8 cellular contexts compared by ENCODE assay signal in genomic region chr9:1051286-1052118, GRCh38. TPM values are rescaled to one million over a fixed set of nuclear protein-coding genes. Genes with fewer than 3 reads are reported as not detected.
DNase-seq lines count a peak whose midpoint lies in the region; ATAC-seq lines count a peak whose summit lies in the region.

No MANE protein-coding gene starts in this region.

- no peaks in the 10 kb centered on the region for H3K36me3 ChIP-seq in H7 (replicated peaks; ENCODE audit: control insufficient read depth, insufficient read depth, low read length)

- H3K27me3 Mint-ChIP-seq in activated T-cell treated with anti-CD3 and anti-CD28 coated beads, Interleukin-2, amount 50 U/mL, for 72 hours (ENCODE audit: low read depth) = peaks cover 89% of the 10 kb centered on the region
- H3K27me3 Mint-ChIP-seq in stimulated activated memory B cell treated with anti-CD40 and anti-IgM and Interleukin-4, amounts not matched to agents 10 μg/mL and 1 μg/mL and 100 μg/mL, for 72 hours = peaks cover 100% of the 10 kb centered on the region

- H3K4me3 Mint-ChIP-seq in activated T-cell treated with anti-CD3 and anti-CD28 coated beads, Interleukin-2, amount 50 U/mL, for 72 hours = peak overlapping the region; percentile 83 to 92
- H3K4me3 Mint-ChIP-seq in stimulated activated memory B cell treated with anti-CD40 and anti-IgM and Interleukin-4, amounts not matched to agents 10 μg/mL and 1 μg/mL and 100 μg/mL, for 72 hours = peak overlapping the region; percentile 50

- peaks cover 100% of the 10 kb centered on the region for H3K27me3 ChIP-seq in H7 (ENCODE audit: control insufficient read depth, insufficient read depth, low read length)

- peaks cover 51% of the 10 kb centered on the region for H3K4me1 Mint-ChIP-seq in activated T-cell treated with anti-CD3 and anti-CD28 coated beads, Interleukin-2, amount 50 U/mL, for 72 hours (ENCODE audit: low read depth)
- H3K4me1 Mint-ChIP-seq in stimulated activated memory B cell treated with anti-CD40 and anti-IgM and Interleukin-4, amounts not matched to agents 10 μg/mL and 1 μg/mL and 100 μg/mL, for 72 hours = peaks cover 52% of the 10 kb centered on the region

- in situ Hi-C loops in Caki2 (cut with HindIII; ENCODE audit: low pct_unique_long_range_greater_than_20kb, low sequenced_read_pairs) (no loop called here), ACHN (cut with HindIII; ENCODE audit: low pct_ligation_motif_present, low pct_unique_long_range_greater_than_20kb, low sequenced_read_pairs) (no loop called here)

- peaks cover 0 to 8% of the 10 kb centered on the region in 2 donors for H3K36me3 Mint-ChIP-seq in activated T-cell treated with anti-CD3 and anti-CD28 coated beads, Interleukin-2, amount 50 U/mL, for 72 hours (ENCODE audit: insufficient read depth in 2 of 2)
- H3K36me3 Mint-ChIP-seq in stimulated activated memory B cell treated with anti-CD40 and anti-IgM and Interleukin-4, amounts not matched to agents 10 μg/mL and 1 μg/mL and 100 μg/mL, for 72 hours = no peaks in the 10 kb centered on the region

- ATAC-seq in activated T-cell treated with anti-CD3 and anti-CD28 coated beads, Interleukin-2, amount 50 U/mL, for 72 hours (replicated peaks in 1 of 2) = peak; percentile 57 to 60
- ATAC-seq in stimulated activated memory B cell treated with anti-CD40 and anti-IgM and Interleukin-4, amounts not matched to agents 10 μg/mL and 1 μg/mL and 100 μg/mL, for 72 hours = no peak
- no peak for ATAC-seq in GM18517 (IDR thresholded peaks at IDR 0.05; ENCODE audit: unreplicated experiment)

- no peaks in the 10 kb centered on the region for H3K9me3 Mint-ChIP-seq in activated T-cell treated with anti-CD3 and anti-CD28 coated beads, Interleukin-2, amount 50 U/mL, for 72 hours
- H3K9me3 Mint-ChIP-seq in stimulated activated memory B cell treated with anti-CD40 and anti-IgM and Interleukin-4, amounts not matched to agents 10 μg/mL and 1 μg/mL and 100 μg/mL, for 72 hours = peaks cover 2% of the 10 kb centered on the region

- H3K27ac Mint-ChIP-seq in activated T-cell treated with anti-CD3 and anti-CD28 coated beads, Interleukin-2, amount 50 U/mL, for 72 hours = no peak overlapping the region
- no peak overlapping the region for H3K27ac Mint-ChIP-seq in stimulated activated memory B cell treated with anti-CD40 and anti-IgM and Interleukin-4, amounts not matched to agents 10 μg/mL and 1 μg/mL and 100 μg/mL, for 72 hours

- peak; percentile 62 for DNase-seq in Caki2 (ENCODE audit: low read depth)
- DNase-seq in H7 = peak; percentile 84
- DNase-seq in activated T-cell treated with anti-CD3 and anti-CD28 coated beads, Interleukin-2, amount 50 U/mL, for 72 hours = peak; percentile 64 to 67
- peak; percentile 32 for DNase-seq in inferior parietal cortex (ENCODE audit: extremely low spot score)
- no peak for DNase-seq in NCI-H146 treated with DMSO at 0.1 percent for 48 hours (lab: John Stamatoyannopoulos, UW; ENCODE audit: unreplicated experiment)
- no peak for DNase-seq in ACHN

- peak overlapping the region; percentile 28; the same call in 1 of the 2 replicates for H3K4me3 ChIP-seq in H7 (ENCODE audit: insufficient read depth, low read depth, low read length)

RNA-seq across cellular contexts. Expression of gene DMRT2, which starts 1.3 kb away (rescaled TPM):
- 3.0 and 5.6 TPM in 2 replicates for total RNA-seq in Caki2 (2014; rRNA removed; shearing (Covaris generic); ENCODE audit: low replicate concordance)
- total RNA-seq in H7 (2014; rRNA removed; shearing (Covaris generic)) = not detected in 2 replicates
- total RNA-seq in activated T-cell treated with anti-CD3 and anti-CD28 coated beads, Interleukin-2, amount 50 U/mL, for 72 hours = not detected

Comparison
In these comparisons a context has a peak if more than half of its experiments do, and no peak if none do; other contexts are left out.
1. DNase-seq: peak in Caki2 (single experiment), H7 (single experiment), activated T-cell treated with anti-CD3 and anti-CD28 coated beads, Interleukin-2, amount 50 U/mL, for 72 hours (2 of 2) and inferior parietal cortex (single experiment); none in NCI-H146 treated with DMSO at 0.1 percent for 48 hours (single experiment) and ACHN (single experiment).
2. ATAC-seq: peak in activated T-cell treated with anti-CD3 and anti-CD28 coated beads, Interleukin-2, amount 50 U/mL, for 72 hours (2 of 2); none in stimulated activated memory B cell treated with anti-CD40 and anti-IgM and Interleukin-4, amounts not matched to agents 10 μg/mL and 1 μg/mL and 100 μg/mL, for 72 hours (single experiment) and GM18517 (single experiment).